1 cellular context compared by ENCODE assay signal in genomic region chr4:87516683-87517082, GRCh38.
TF ChIP-seq lines count a peak whose summit lies in the region.

No MANE protein-coding gene starts in this region.

TF ChIP-seq in GM23338, 12 proteins besides CTCF, POLR2A, EP300 and RAD21 (continued from another document):
- TF ChIP-seq ETS1 (IDR thresholded peaks at IDR 0.05) (no peak), STAT1 (IDR thresholded peaks at IDR 0.05; ENCODE audit: unreplicated experiment) (no peak), POLR2AphosphoS5 (IDR thresholded peaks at IDR 0.05; ENCODE audit: low read depth) (no peak), EZH2 (IDR thresholded peaks at IDR 0.05; ENCODE audit: low read depth, unreplicated experiment) (no peak), ZNF462 (CRISPR knock-in tag; IDR thresholded peaks at IDR 0.05) (no peak), CREB1 (CRISPR knock-in tag; IDR thresholded peaks at IDR 0.05; ENCODE audit: low read depth) (no peak)
